Comparison of ENCODE assay signal across 14 cellular contexts in the genomic region with DNA sequence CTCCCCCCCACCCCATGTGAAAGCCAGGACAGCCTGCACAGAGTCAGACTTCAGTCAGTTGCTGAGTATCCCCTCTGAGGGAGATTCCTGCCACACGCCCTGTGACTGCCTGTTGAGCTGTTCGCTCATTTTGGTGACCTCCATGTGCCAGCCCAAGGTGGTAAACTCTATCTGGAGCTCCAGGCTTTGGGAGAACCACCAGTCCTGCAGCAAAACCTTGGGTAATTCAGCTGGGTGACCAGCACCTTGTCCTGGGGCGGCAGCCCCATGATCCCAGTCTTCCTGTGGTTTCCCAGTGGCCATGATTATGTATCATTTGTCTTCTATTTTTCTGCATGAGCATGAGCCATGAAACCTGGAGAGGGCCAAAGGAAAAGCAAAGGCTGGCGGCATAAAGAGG.
DNase-seq lines count a peak whose midpoint lies in the region; ATAC-seq and TF ChIP-seq lines count a peak whose summit lies in the region.
"Had no signal": no experiment of that assay in that cellular context is flagged by ENCODE, and none has a peak within 500 bp of the region (broad histone marks: within the 10 kb centered on the region; RNA-seq: fewer than 3 reads in every experiment).

No MANE protein-coding gene starts in this region.

- DNase-seq in AG08396 (ENCODE audit: low spot score) (peak; percentile 2), GM13976 (ENCODE audit: low spot score) (peak; percentile 7), omental fat pad (ENCODE audit: low spot score) (no peak), foreskin melanocyte (no peak), SHP77 treated with DMSO at 0.1 percent for 48 hours (lab: John Stamatoyannopoulos, UW) (no peak), NCI-H446 treated with DMSO at 0.1 percent for 48 hours (lab: John Stamatoyannopoulos, UW) (no peak)
- no peak for DNase-seq in stimulated activated CD8-positive, alpha-beta memory T cell treated with anti-CD3 and anti-CD28 coated beads, Interleukin-4, amount 100 ng/mL, for 48 hours
- DNase-seq: activated CD4-positive, alpha-beta memory T cell treated with anti-CD3 and anti-CD28 coated beads for 36 hours; NCI-H2107; NCI-H69; PC-9; stimulated activated naive CD8-positive, alpha-beta T cell treated with anti-CD3 and anti-CD28 coated beads, Interleukin-15, amount 100 ng/mL, for 72 hours had no signal

- TF ChIP-seq CTCF in GM13976 (IDR thresholded peaks at IDR 0.05; ENCODE audit: borderline replicate concordance, control extremely low read depth, extremely low read depth, insufficient read depth, missing control alignments) (no peak), omental fat pad (IDR thresholded peaks at IDR 0.05) (no peak)

- peak; percentile 5 for ATAC-seq in omental fat pad (ENCODE audit: low FRiP score)
- ATAC-seq: HCT116 had no signal

- peak overlapping the region; percentile 12 for H3K27ac ChIP-seq in cingulate gyrus (ENCODE audit: low read depth, low read length)
- H3K27ac ChIP-seq: PC-9 had no signal

- in situ Hi-C loops in GM13976 (cut with MboI; ENCODE audit: low sequenced_read_pairs, unreplicated experiment) = no loop called here

Comparison
In these comparisons a context has a peak if more than half of its experiments do, and no peak if none do; other contexts are left out.
1. DNase-seq: peak in AG08396 (single experiment) and GM13976 (single experiment); none in omental fat pad (single experiment), stimulated activated CD8-positive, alpha-beta memory T cell treated with anti-CD3 and anti-CD28 coated beads, Interleukin-4, amount 100 ng/mL, for 48 hours (single experiment), foreskin melanocyte (single experiment), SHP77 treated with DMSO at 0.1 percent for 48 hours (single experiment) and NCI-H446 treated with DMSO at 0.1 percent for 48 hours (single experiment).